ENCODE assay signal across 1 cellular context in genomic region chr3:63992461-63993209, GRCh38.
TF ChIP-seq lines count a peak whose summit lies in the region.

No MANE protein-coding gene starts in this region.

TF ChIP-seq in WTC11, 78 proteins besides CTCF, POLR2A, EP300 and RAD21 (continued from another document):
- TF ChIP-seq, protein P1, sequence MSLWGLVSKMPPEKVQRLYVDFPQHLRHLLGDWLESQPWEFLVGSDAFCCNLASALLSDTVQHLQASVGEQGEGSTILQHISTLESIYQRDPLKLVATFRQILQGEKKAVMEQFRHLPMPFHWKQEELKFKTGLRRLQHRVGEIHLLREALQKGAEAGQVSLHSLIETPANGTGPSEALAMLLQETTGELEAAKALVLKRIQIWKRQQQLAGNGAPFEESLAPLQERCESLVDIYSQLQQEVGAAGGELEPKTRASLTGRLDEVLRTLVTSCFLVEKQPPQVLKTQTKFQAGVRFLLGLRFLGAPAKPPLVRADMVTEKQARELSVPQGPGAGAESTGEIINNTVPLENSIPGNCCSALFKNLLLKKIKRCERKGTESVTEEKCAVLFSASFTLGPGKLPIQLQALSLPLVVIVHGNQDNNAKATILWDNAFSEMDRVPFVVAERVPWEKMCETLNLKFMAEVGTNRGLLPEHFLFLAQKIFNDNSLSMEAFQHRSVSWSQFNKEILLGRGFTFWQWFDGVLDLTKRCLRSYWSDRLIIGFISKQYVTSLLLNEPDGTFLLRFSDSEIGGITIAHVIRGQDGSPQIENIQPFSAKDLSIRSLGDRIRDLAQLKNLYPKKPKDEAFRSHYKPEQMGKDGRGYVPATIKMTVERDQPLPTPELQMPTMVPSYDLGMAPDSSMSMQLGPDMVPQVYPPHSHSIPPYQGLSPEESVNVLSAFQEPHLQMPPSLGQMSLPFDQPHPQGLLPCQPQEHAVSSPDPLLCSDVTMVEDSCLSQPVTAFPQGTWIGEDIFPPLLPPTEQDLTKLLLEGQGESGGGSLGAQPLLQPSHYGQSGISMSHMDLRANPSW (CRISPR knock-in tag; conservative IDR thresholded peaks at IDR 0.05; ENCODE audit: low read depth): no peak
- TF ChIP-seq, protein P2, sequence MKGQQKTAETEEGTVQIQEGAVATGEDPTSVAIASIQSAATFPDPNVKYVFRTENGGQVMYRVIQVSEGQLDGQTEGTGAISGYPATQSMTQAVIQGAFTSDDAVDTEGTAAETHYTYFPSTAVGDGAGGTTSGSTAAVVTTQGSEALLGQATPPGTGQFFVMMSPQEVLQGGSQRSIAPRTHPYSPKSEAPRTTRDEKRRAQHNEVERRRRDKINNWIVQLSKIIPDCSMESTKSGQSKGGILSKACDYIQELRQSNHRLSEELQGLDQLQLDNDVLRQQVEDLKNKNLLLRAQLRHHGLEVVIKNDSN (CRISPR knock-in tag; IDR thresholded peaks at IDR 0.05): no peak
